31 cellular contexts compared by ENCODE assay signal in the genomic region with DNA sequence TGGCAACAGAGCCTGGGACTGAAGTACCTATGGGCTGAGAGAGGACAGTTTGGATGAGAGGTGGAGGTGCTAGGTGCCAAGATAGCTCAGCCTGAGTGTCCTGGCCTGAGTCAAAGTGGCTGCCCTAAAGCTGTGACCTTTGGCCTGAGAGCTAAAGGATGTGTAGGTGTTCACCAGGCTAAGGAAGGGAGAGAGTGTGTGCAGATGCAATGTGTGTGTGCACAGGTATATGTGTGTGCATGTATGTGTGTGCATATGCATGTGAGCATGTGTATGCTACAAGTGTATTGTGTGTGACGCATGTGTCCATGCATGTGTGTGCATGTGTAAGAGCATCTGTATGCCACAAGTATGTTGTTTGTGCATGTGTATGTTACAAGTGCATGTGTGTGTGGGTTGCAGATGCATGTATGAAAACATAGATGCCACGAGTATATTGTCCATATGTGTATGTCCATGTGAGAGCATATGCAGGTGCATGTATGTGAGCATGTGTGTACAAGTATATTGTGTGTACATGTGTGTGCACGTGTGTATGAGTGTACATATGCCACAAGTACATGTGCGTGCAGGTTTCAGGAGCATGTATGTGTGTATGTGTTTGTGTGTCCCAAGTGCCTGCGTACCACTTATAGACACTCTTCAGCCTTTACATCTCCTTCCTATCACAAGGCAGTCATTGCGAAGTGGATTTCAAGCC.
"Had no signal": no experiment of that assay in that cellular context is flagged by ENCODE, and none has a peak within 500 bp of the region (broad histone marks: within the 10 kb centered on the region; RNA-seq: fewer than 3 reads in every experiment).

No MANE protein-coding gene starts in this region.

- H3K36me3 Mint-ChIP-seq: activated naive CD8-positive, alpha-beta T cell had no signal

- H3K27me3 Mint-ChIP-seq: effector memory CD8-positive, alpha-beta T cell had no signal

- H3K9me3 ChIP-seq: esophagus muscularis mucosa, gastroesophageal sphincter had no signal

- H3K27ac Mint-ChIP-seq: activated CD8-positive, alpha-beta T cell treated with anti-CD3 and anti-CD28 coated beads for 36 hours; activated naive CD8-positive, alpha-beta T cell; activated T-helper 17 cell treated with anti-CD3 and anti-CD28 coated beads, Interleukin-2, amount 50 U/mL, for 72 hours; effector memory CD8-positive, alpha-beta T cell; T-helper 17 cell; WTC11 had no signal

- DNase-seq: activated CD4-positive, alpha-beta T cell treated with anti-CD3 and anti-CD28 coated beads for 48 hours; activated CD4-positive, alpha-beta T cell treated with anti-CD3 and anti-CD28 coated beads, Interleukin-2, amount 50 U/mL, for 1 hour; activated CD4-positive, alpha-beta T cell treated with anti-CD3 and anti-CD28 coated beads, Interleukin-2, amount 50 U/mL, for 48 hours; activated CD8-positive, alpha-beta memory T cell treated with anti-CD3 and anti-CD28 coated beads for 24 hours; activated CD8-positive, alpha-beta T cell treated with anti-CD3 and anti-CD28 coated beads for 36 hours; activated effector memory CD4-positive, alpha-beta T cell treated with Interleukin-2 at 50 U/mL for 16 hours; activated gamma-delta T cell treated with Interleukin-2 at 50 U/mL for 16 hours; activated naive CD4-positive, alpha-beta T cell treated with anti-CD3 and anti-CD28 coated beads, Interleukin-2, amount 50 U/mL, for 16 hours; activated naive CD4-positive, alpha-beta T cell treated with Interleukin-2 at 50 U/mL for 16 hours; activated T-cell treated with anti-CD3 and anti-CD28 coated beads, Interleukin-2, amount 50 U/mL, for 4 hours; amniotic stem cell; anterior cingulate cortex; brain microvascular endothelial cell; caudate nucleus; cortex of kidney; dermis blood vessel endothelial cell; effector CD4-positive, alpha-beta T cell; effector memory CD8-positive, alpha-beta T cell; erythroblast; foreskin keratinocyte; T-helper 1 cell; T-helper 17 cell had no signal

- H3K4me3 Mint-ChIP-seq: activated CD8-positive, alpha-beta T cell treated with anti-CD3 and anti-CD28 coated beads for 36 hours; activated naive CD8-positive, alpha-beta T cell; activated T-cell treated with anti-CD3 and anti-CD28 coated beads, Interleukin-2, amount 50 U/mL, for 4 hours; activated T-helper 17 cell treated with anti-CD3 and anti-CD28 coated beads, Interleukin-2, amount 50 U/mL, for 72 hours; effector memory CD8-positive, alpha-beta T cell; T-helper 17 cell; WTC11 had no signal

- ATAC-seq: activated CD8-positive, alpha-beta T cell treated with anti-CD3 and anti-CD28 coated beads for 36 hours; activated T-cell treated with anti-CD3 and anti-CD28 coated beads, Interleukin-2, amount 50 U/mL, for 4 hours; activated T-helper 17 cell treated with anti-CD3 and anti-CD28 coated beads, Interleukin-2, amount 50 U/mL, for 72 hours; effector memory CD8-positive, alpha-beta T cell; foreskin keratinocyte; gastroesophageal sphincter; T-helper 17 cell; WTC11 had no signal

- H3K4me3 ChIP-seq: esophagus muscularis mucosa, gastroesophageal sphincter had no signal

- H3K27ac ChIP-seq: brain microvascular endothelial cell, esophagus muscularis mucosa, foreskin keratinocyte, gastroesophageal sphincter, VCaP had no signal

- FAIRE-seq: astrocyte, colon, TTC549 had no signal

- H3K36me3 ChIP-seq: brain microvascular endothelial cell, esophagus muscularis mucosa, gastroesophageal sphincter had no signal

- H3K27me3 ChIP-seq: brain microvascular endothelial cell, esophagus muscularis mucosa, foreskin keratinocyte, gastroesophageal sphincter had no signal

- H3K9me3 Mint-ChIP-seq: activated CD8-positive, alpha-beta T cell treated with anti-CD3 and anti-CD28 coated beads for 36 hours; activated T-cell treated with anti-CD3 and anti-CD28 coated beads, Interleukin-2, amount 50 U/mL, for 4 hours; activated T-helper 17 cell treated with anti-CD3 and anti-CD28 coated beads, Interleukin-2, amount 50 U/mL, for 72 hours; effector memory CD8-positive, alpha-beta T cell had no signal
